In the genomic region with DNA sequence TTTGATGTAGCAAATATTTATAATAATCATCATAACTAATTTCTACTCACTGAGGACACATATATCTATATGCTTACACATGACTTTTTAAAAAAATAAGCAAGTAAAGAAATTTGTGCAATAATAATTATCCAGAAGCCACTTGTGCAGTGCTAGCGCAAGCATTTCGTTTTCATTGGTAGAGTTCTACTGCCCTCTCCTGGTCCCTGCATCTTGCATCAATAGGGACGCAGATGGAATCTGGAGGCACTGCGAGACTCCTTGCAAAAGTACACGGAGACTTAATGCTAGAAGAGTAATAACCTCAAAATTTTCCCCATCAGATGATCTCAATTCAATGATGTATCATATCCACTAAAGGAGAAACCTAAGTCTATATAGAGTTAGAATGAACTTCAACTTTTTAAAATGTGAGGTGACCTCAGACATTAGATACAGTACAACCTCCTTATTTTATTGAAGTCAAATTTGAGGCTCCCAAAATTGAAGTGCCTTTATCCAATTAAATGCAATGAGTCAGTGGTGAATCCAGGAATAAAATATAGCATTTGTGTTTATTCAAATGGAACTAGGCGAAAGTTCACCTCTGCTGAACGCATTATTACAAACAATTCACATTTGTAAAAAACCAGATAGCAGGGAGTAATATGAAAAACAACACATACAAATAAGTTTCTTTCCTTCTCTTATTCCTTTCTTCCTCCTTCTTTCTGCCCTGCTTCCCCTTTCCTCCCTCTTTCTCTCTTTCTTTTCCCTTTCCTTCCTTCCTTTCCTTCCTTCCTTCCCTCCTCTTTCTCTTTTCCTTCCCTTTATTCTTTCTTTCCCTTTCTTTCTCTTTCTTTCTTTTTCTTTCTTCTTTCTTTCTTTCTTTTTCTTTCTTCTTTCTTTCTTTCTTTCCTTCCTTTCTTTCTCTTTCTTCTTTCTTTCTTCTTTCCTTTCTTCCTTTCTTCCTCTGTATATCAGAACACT, we compare ENCODE assay signal across 9 cellular contexts.
DNase-seq lines count a peak whose midpoint lies in the region; ATAC-seq and TF ChIP-seq lines count a peak whose summit lies in the region.
"Had no signal": no experiment of that assay in that cellular context is flagged by ENCODE, and none has a peak within 500 bp of the region (broad histone marks: within the 10 kb centered on the region; RNA-seq: fewer than 3 reads in every experiment).

No MANE protein-coding gene starts in this region.

- H3F3A ChIP-seq in neural cell (ENCODE audit: insufficient read depth, low read length, poor library complexity, severe bottlenecking): no peaks in the 10 kb centered on the region

- no peak overlapping the region for H3K4me3 ChIP-seq in neural cell (ENCODE audit: low read length)

- CTCF ChIA-PET in activated CD8-positive, alpha-beta memory T cell treated with anti-CD3 and anti-CD28 coated beads, Interleukin-2, amount 10 ng/mL, durations not matched to agents 7 days and 5 days (lab: Charles Lee): no interaction called here

- H3K9me2 ChIP-seq in neural cell (ENCODE audit: insufficient read depth, low read length): no peaks in the 10 kb centered on the region

- H3K9me3 Mint-ChIP-seq in activated CD8-positive, alpha-beta memory T cell treated with anti-CD3 and anti-CD28 coated beads, Interleukin-2, amount 10 ng/mL, durations not matched to agents 7 days and 5 days (ENCODE audit: low read depth): no peaks in the 10 kb centered on the region
- H3K9me3 Mint-ChIP-seq: central memory CD8-positive, alpha-beta T cell had no signal

- H3K9ac ChIP-seq in neural cell (ENCODE audit: low read length): no peak overlapping the region

- no peak overlapping the region for H2AFZ ChIP-seq in neural cell (ENCODE audit: low read depth, low read length)

- no peaks in the 10 kb centered on the region for H3K9me3 ChIP-seq in neural cell (ENCODE audit: low read length)

- no peaks in the 10 kb centered on the region for H3K36me3 Mint-ChIP-seq in activated CD8-positive, alpha-beta memory T cell treated with anti-CD3 and anti-CD28 coated beads, Interleukin-2, amount 10 ng/mL, durations not matched to agents 7 days and 5 days

- H3K27me3 ChIP-seq in neural cell (ENCODE audit: insufficient read depth, low read depth, low read length): no peaks in the 10 kb centered on the region

- ATAC-seq in GM19463 (IDR thresholded peaks at IDR 0.05; ENCODE audit: unreplicated experiment): peak; percentile 92
- peak; percentile 90 for ATAC-seq in HG03565 (IDR thresholded peaks at IDR 0.05; ENCODE audit: unreplicated experiment)
- peak; percentile 63 for ATAC-seq in activated CD8-positive, alpha-beta memory T cell treated with anti-CD3 and anti-CD28 coated beads, Interleukin-2, amount 10 ng/mL, durations not matched to agents 7 days and 5 days

- TF ChIP-seq EP300 in neural cell (conservative IDR thresholded peaks at IDR 0.05; ENCODE audit: poor library complexity, severe bottlenecking): no peak

- no peak overlapping the region for H3K4me3 Mint-ChIP-seq in activated CD8-positive, alpha-beta memory T cell treated with anti-CD3 and anti-CD28 coated beads, Interleukin-2, amount 10 ng/mL, durations not matched to agents 7 days and 5 days
- H3K4me3 Mint-ChIP-seq: central memory CD8-positive, alpha-beta T cell had no signal

- H3K27ac ChIP-seq in neural cell (ENCODE audit: low read length): no peak overlapping the region

- TF ChIP-seq CTCF in neural cell (IDR thresholded peaks at IDR 0.05; ENCODE audit: poor library complexity, severe bottlenecking): peak; percentile 89

- H3K27ac Mint-ChIP-seq in activated CD8-positive, alpha-beta memory T cell treated with anti-CD3 and anti-CD28 coated beads, Interleukin-2, amount 10 ng/mL, durations not matched to agents 7 days and 5 days: no peak overlapping the region

- H3K79me2 ChIP-seq in neural cell (replicated peaks; ENCODE audit: insufficient read depth, low read length): no peaks in the 10 kb centered on the region

- H3K4me1 Mint-ChIP-seq in activated CD8-positive, alpha-beta memory T cell treated with anti-CD3 and anti-CD28 coated beads, Interleukin-2, amount 10 ng/mL, durations not matched to agents 7 days and 5 days: no peaks in the 10 kb centered on the region
- H3K4me1 Mint-ChIP-seq: central memory CD8-positive, alpha-beta T cell had no signal

- H3K36me3 ChIP-seq in neural cell (ENCODE audit: insufficient read depth, low read length): no peaks in the 10 kb centered on the region

- peak; percentile 61 for DNase-seq in DMS153 (lab: John Stamatoyannopoulos, UW)
- peak; percentile 26 for DNase-seq in NCI-H774 (lab: John Stamatoyannopoulos, UW)
- peak; percentile 59 for DNase-seq in activated CD8-positive, alpha-beta memory T cell treated with anti-CD3 and anti-CD28 coated beads, Interleukin-2, amount 10 ng/mL, durations not matched to agents 7 days and 5 days
- peak; percentile 96 for DNase-seq in fibroblast of peridontal ligament (ENCODE audit: extremely low read depth)
- DNase-seq in activated effector memory CD4-positive, alpha-beta T cell treated with anti-CD3 and anti-CD28 coated beads, Interleukin-2, amount 50 U/mL, for 16 hours: no peak

- H3K4me2 ChIP-seq in neural cell (ENCODE audit: low read length): no peak overlapping the region

- TF ChIP-seq RAD21 in neural cell (conservative IDR thresholded peaks at IDR 0.05): peak; percentile 94

- H4K20me1 ChIP-seq in neural cell (ENCODE audit: insufficient read depth): no peaks in the 10 kb centered on the region

- H3K27me3 Mint-ChIP-seq in activated CD8-positive, alpha-beta memory T cell treated with anti-CD3 and anti-CD28 coated beads, Interleukin-2, amount 10 ng/mL, durations not matched to agents 7 days and 5 days: peaks cover 9% of the 10 kb centered on the region
- H3K27me3 Mint-ChIP-seq: central memory CD8-positive, alpha-beta T cell had no signal

TF ChIP-seq in neural cell, 6 proteins besides CTCF, POLR2A, EP300 and RAD21:
- peak; percentile 95 for TF ChIP-seq SMC3 (conservative IDR thresholded peaks at IDR 0.05; ENCODE audit: poor library complexity)
- no peak for TF ChIP-seq TAF1 (IDR thresholded peaks at IDR 0.05; ENCODE audit: low read depth)
- TF ChIP-seq POLR2AphosphoS5 (IDR thresholded peaks at IDR 0.05): no peak
